8 cellular contexts compared by ENCODE assay signal in the genomic region with DNA sequence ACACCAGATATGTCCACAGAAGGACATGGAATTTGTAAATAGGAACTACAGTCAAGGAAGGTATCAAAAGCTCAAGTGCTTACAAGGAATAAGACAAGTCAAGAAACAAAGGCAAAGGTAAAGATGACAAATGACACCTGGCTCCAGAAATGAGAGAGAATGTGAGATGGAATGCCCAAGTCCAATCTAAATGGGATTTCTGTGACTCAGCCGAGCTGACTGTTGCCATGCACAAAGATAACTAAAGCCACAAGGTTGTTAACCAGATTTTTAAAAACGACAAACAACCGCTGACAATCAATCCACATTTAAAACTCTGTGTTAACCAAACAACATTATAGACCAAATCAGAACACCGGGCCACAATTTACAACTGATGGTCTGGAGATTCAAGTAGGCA. TPM values are rescaled to one million over a fixed set of nuclear protein-coding genes. Genes with fewer than 3 reads are reported as not detected.
DNase-seq lines count a peak whose midpoint lies in the region; ATAC-seq and TF ChIP-seq lines count a peak whose summit lies in the region.

No MANE protein-coding gene starts in this region.

- no peaks in the 10 kb centered on the region for H3K4me1 ChIP-seq in rectal smooth muscle tissue (ENCODE audit: control insufficient read depth, insufficient read depth, low read length)

- no peaks in the 10 kb centered on the region for H3K27me3 ChIP-seq in rectal smooth muscle tissue (ENCODE audit: control insufficient read depth, insufficient read depth, low read length)

- no peak overlapping the region for H3K9ac ChIP-seq in rectal smooth muscle tissue (ENCODE audit: low read length)

- H3K36me3 ChIP-seq in rectal smooth muscle tissue (ENCODE audit: control insufficient read depth, insufficient read depth, low read length), result peaks cover 2% of the 10 kb centered on the region

- no peak overlapping the region for H3K27ac ChIP-seq in rectal smooth muscle tissue (ENCODE audit: low read depth, low read length)

- ATAC-seq in HG03378 (IDR thresholded peaks at IDR 0.05; ENCODE audit: unreplicated experiment), result no peak

- DNase-seq in NCI-H748 (lab: John Stamatoyannopoulos, UW; ENCODE audit: unreplicated experiment) (peak; percentile 13), NCI-H748 treated with DMSO at 0.1 percent for 48 hours (lab: John Stamatoyannopoulos, UW) (no peak), SK-N-DZ (ENCODE audit: low spot score) (peak; percentile 2), fibroblast of mammary gland (ENCODE audit: low read depth) (peak; percentile 42), C1 segment of cervical spinal cord (lab: John Stamatoyannopoulos, UW) (no peak), NCI-H345 (lab: John Stamatoyannopoulos, UW) (no peak)

- TF ChIP-seq CTCF in fibroblast of mammary gland (conservative IDR thresholded peaks at IDR 0.05; ENCODE audit: control insufficient read depth, insufficient read depth, low read depth, low read length), result no peak

- H3K4me3 ChIP-seq in fibroblast of mammary gland (ENCODE audit: control insufficient read depth, low read depth, low read length), result peak overlapping the region; percentile 82
- peak overlapping the region; percentile 90 for H3K4me3 ChIP-seq in rectal smooth muscle tissue (ENCODE audit: low read length)

RNA-seq across cellular contexts. Expression of gene NFXL1, which starts 1.1 kb away (rescaled TPM):
- 5.9 and 7.4 TPM in 2 replicates for polyA plus RNA-seq in SK-N-DZ (2014; cell fraction: cytosol; rRNA removed)
- 17.2 and 25.9 TPM in 2 replicates for polyA plus RNA-seq in SK-N-DZ (2014; cell fraction: nucleus; rRNA removed)

Comparison
In these comparisons a context has a peak if more than half of its experiments do, and no peak if none do; other contexts are left out.
1. DNase-seq: peak in NCI-H748 (single experiment), SK-N-DZ (single experiment) and fibroblast of mammary gland (single experiment); none in NCI-H748 treated with DMSO at 0.1 percent for 48 hours (single experiment), C1 segment of cervical spinal cord (0 of 14) and NCI-H345 (single experiment).